In the genomic region with DNA sequence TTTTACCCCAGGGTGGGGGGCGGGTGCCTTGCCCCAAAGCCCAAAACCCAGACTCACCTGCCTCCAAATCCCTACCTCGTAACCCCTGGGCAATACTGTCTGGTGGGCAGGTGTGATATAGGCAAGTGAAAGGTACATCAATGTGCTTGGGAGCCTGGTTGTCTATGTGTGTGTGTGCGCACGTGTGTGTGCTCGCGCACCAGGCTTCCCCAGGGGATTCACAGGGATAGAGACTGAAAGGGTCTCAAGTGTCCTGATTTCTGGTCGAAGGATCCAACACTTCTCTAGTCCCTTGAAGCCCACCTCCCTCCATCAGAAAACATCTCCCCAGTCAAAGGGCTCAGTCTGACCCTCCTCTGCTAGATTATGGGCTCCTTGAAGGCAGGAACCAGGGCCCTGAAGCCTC, we compare ENCODE assay signal across 10 cellular contexts. TPM values are rescaled to one million over a fixed set of nuclear protein-coding genes. Genes with fewer than 3 reads are reported as not detected.
DNase-seq lines count a peak whose midpoint lies in the region; ATAC-seq and TF ChIP-seq lines count a peak whose summit lies in the region.
"Had no signal": no experiment of that assay in that cellular context is flagged by ENCODE, and none has a peak within 500 bp of the region (broad histone marks: within the 10 kb centered on the region; RNA-seq: fewer than 3 reads in every experiment).

No MANE protein-coding gene starts in this region.

- H3K36me3 Mint-ChIP-seq in activated CD8-positive, alpha-beta T cell treated with anti-CD3 and anti-CD28 coated beads for 36 hours (ENCODE audit: low read depth) = no peaks in the 10 kb centered on the region

- CTCF ChIA-PET in activated CD8-positive, alpha-beta T cell treated with anti-CD3 and anti-CD28 coated beads for 36 hours (lab: Charles Lee) = interaction anchor here (0.9 to 13.1 kb wide), 12 partner anchors 8 to 317 kb away, joined by 3 to 465 read pairs (median 4); a partner anchor contains a TSS

- DNase-seq in cardiac muscle cell (ENCODE audit: low read depth in 1 of 2, low spot score in 1 of 2) (no peak), left ventricle myocardium superior (no peak), right lobe of liver (no peak), upper lobe of right lung (no peak), GM03348 (ENCODE audit: low spot score) (no peak), NCI-H2081 treated with DMSO at 0.1 percent for 48 hours (lab: John Stamatoyannopoulos, UW) (no peak)
- DNase-seq in activated CD8-positive, alpha-beta T cell treated with anti-CD3 and anti-CD28 coated beads for 36 hours = peak; percentile 22

- no peak overlapping the region for H3K4me3 ChIP-seq in cardiac muscle cell
- no peak overlapping the region for H3K4me3 ChIP-seq in right lobe of liver
- no peak overlapping the region for H3K4me3 ChIP-seq in upper lobe of right lung

- H3K4me3 Mint-ChIP-seq in activated CD8-positive, alpha-beta T cell treated with anti-CD3 and anti-CD28 coated beads for 36 hours = no peak overlapping the region

- H3K36me3 ChIP-seq in cardiac muscle cell (no peaks in the 10 kb centered on the region), right lobe of liver (no peaks in the 10 kb centered on the region), upper lobe of right lung (no peaks in the 10 kb centered on the region)

- TF ChIP-seq POLR2A in right lobe of liver (IDR thresholded peaks at IDR 0.05) = no peak

- peak overlapping the region; percentile 59 for H3K27ac Mint-ChIP-seq in activated CD8-positive, alpha-beta T cell treated with anti-CD3 and anti-CD28 coated beads for 36 hours

- POLR2A ChIA-PET in activated CD8-positive, alpha-beta T cell treated with anti-CD3 and anti-CD28 coated beads for 36 hours (lab: Charles Lee) = interaction anchor here (0.6 to 1.6 kb wide), 7 partner anchors 78 to 312 kb away, joined by 3 to 7 read pairs (median 4); a partner anchor contains a TSS

- H3K9me3 ChIP-seq in cardiac muscle cell (ENCODE audit: low read depth) (no peaks in the 10 kb centered on the region), right lobe of liver (no peaks in the 10 kb centered on the region), upper lobe of right lung (no peaks in the 10 kb centered on the region)
- H3K9me3 ChIP-seq: Caco-2 had no signal

- H3K4me1 Mint-ChIP-seq in activated CD8-positive, alpha-beta T cell treated with anti-CD3 and anti-CD28 coated beads for 36 hours (ENCODE audit: low read depth) = peaks cover 52% of the 10 kb centered on the region

- intact Hi-C loops in left ventricle myocardium superior (cut with micrococcal nuclease) = no loop called here
- intact Hi-C loops in activated CD8-positive, alpha-beta T cell treated with anti-CD3 and anti-CD28 coated beads for 36 hours (cut with micrococcal nuclease) = no loop called here
- intact Hi-C loops in right lobe of liver (cut with DNase I) = loop anchor here in 1 of 2 donors (10.0 kb wide), 1 partner anchor 319 kb away; no protein-coding TSS in a partner anchor
- intact Hi-C loops in upper lobe of right lung (cut with DNase I) = no loop called here

- no peaks in the 10 kb centered on the region for H3K27me3 Mint-ChIP-seq in activated CD8-positive, alpha-beta T cell treated with anti-CD3 and anti-CD28 coated beads for 36 hours

- ATAC-seq in left ventricle myocardium superior (no peak), right lobe of liver (no peak), upper lobe of right lung (no peak), HG03280 (IDR thresholded peaks at IDR 0.05; ENCODE audit: unreplicated experiment) (no peak)
- ATAC-seq in activated CD8-positive, alpha-beta T cell treated with anti-CD3 and anti-CD28 coated beads for 36 hours = no peak

- TF ChIP-seq CTCF in cardiac muscle cell (IDR thresholded peaks at IDR 0.05; ENCODE audit: low read depth, low read length) = no peak
- TF ChIP-seq CTCF in activated CD8-positive, alpha-beta T cell treated with anti-CD3 and anti-CD28 coated beads for 36 hours (IDR thresholded peaks at IDR 0.05) = no peak
- TF ChIP-seq CTCF in right lobe of liver (IDR thresholded peaks at IDR 0.05) = no peak
- no peak for TF ChIP-seq CTCF in upper lobe of right lung (IDR thresholded peaks at IDR 0.05)

- H3K27me3 ChIP-seq in cardiac muscle cell = no peaks in the 10 kb centered on the region
- H3K27me3 ChIP-seq in right lobe of liver = no peaks in the 10 kb centered on the region
- no peaks in the 10 kb centered on the region for H3K27me3 ChIP-seq in upper lobe of right lung

- H3K4me1 ChIP-seq in cardiac muscle cell (ENCODE audit: low read depth) (peaks cover 17% of the 10 kb centered on the region), right lobe of liver (peaks cover 0 to 26% (median 10%) of the 10 kb centered on the region in 4 donors), upper lobe of right lung (peaks cover 36% of the 10 kb centered on the region)

- peak overlapping the region; percentile 19 for H3K27ac ChIP-seq in cardiac muscle cell
- peak overlapping the region in 2 of 3 donors; percentile 18 to 87 for H3K27ac ChIP-seq in right lobe of liver
- peak overlapping the region; percentile 77 for H3K27ac ChIP-seq in upper lobe of right lung

- 62% methylated on average over 5 of the region's 7 CpGs for WGBS in right lobe of liver (ENCODE audit: insufficient coverage, low coverage, low lambda C conversion rate, missing lambda C conversion rate)

- H3K9me3 Mint-ChIP-seq in activated CD8-positive, alpha-beta T cell treated with anti-CD3 and anti-CD28 coated beads for 36 hours = no peaks in the 10 kb centered on the region
- H3K9me3 Mint-ChIP-seq: activated T-cell treated with anti-CD3 and anti-CD28 coated beads, Interleukin-2, amount 50 U/mL, for 72 hours had no signal

RNA-seq across cellular contexts. Expression of a gene that starts 28.9 kb away (rescaled TPM):
- total RNA-seq in cardiac muscle cell = 35.8 and 50.5 TPM in 2 replicates
- 15.4 and 27.6 TPM in 2 replicates for polyA plus RNA-seq in cardiac muscle cell
- total RNA-seq in left ventricle myocardium superior = 24.9 TPM
- 10 to 100 TPM; 74.9 to 80.3 TPM for total RNA-seq in activated CD8-positive, alpha-beta T cell treated with anti-CD3 and anti-CD28 coated beads for 36 hours
- total RNA-seq in right lobe of liver = 10 to 100 TPM; 35.3 to 58.7 (median 49.2) TPM
- total RNA-seq in upper lobe of right lung = 67.0 TPM

Comparison
In these comparisons a context has a peak if more than half of its experiments do, and no peak if none do; other contexts are left out.
1. H3K27ac ChIP-seq: peak in every context shown above with its lines; median percentile 77 in upper lobe of right lung; 52 in right lobe of liver; 19 in cardiac muscle cell.